In the genomic region with DNA sequence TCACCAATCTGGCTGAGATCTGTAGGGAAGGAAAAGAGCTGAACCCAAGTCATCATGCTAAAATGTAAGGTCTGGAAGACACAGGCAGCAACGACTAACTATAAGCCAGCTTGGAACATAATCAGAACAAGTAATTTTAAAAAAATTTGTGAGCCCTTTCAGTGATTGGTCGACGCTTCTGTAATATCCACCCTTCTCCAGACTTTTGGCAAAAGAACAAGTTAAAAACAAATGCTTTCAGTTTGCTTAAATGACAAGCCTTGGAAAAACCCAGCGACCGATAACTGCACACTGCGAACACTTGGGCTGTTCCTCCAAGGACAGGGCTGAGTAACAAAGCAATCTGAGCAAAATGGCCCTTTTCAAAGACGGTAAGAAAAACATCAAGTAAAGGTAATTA, we compare ENCODE assay signal across 11 cellular contexts. TPM values are rescaled to one million over a fixed set of nuclear protein-coding genes. Genes with fewer than 3 reads are reported as not detected.
DNase-seq lines count a peak whose midpoint lies in the region; ATAC-seq and TF ChIP-seq lines count a peak whose summit lies in the region.
"Had no signal": no experiment of that assay in that cellular context is flagged by ENCODE, and none has a peak within 500 bp of the region (broad histone marks: within the 10 kb centered on the region; RNA-seq: fewer than 3 reads in every experiment).

No MANE protein-coding gene starts in this region.

- TF ChIP-seq CTCF in BJ (IDR thresholded peaks at IDR 0.05; ENCODE audit: insufficient read depth, low read depth, low read length) (no peak), heart right ventricle (IDR thresholded peaks at IDR 0.05) (no peak)

- H3K4me3 ChIP-seq in BJ (ENCODE audit: low read depth, low read length), result peak overlapping the region; percentile 16
- peak overlapping the region in 5 of 10 donors; percentile 3 to 39 (median 10) for H3K4me3 ChIP-seq in heart right ventricle
- H3K4me3 ChIP-seq in skeletal muscle satellite cell (ENCODE audit: low read length), result peak overlapping the region; percentile 41

- peak; percentile 63 for DNase-seq in BJ (ENCODE audit: low read depth)
- peak; percentile 53 for DNase-seq in astrocyte of the hippocampus (ENCODE audit: low read depth, low spot score)
- no peak for DNase-seq in heart right ventricle
- no peak for DNase-seq in iPS-NIHi11 (ENCODE audit: low spot score)
- DNase-seq in SHP77 (lab: John Stamatoyannopoulos, UW), result no peak
- no peak for DNase-seq in activated CD4-positive, alpha-beta T cell treated with anti-CD3 and anti-CD28 coated beads, Interleukin-2, amount 50 U/mL, for 1 hour
- DNase-seq: activated gamma-delta T cell treated with Interleukin-2 at 50 U/mL for 16 hours; NCI-H2107; stimulated activated CD4-positive, alpha-beta T cell treated with anti-CD3 and anti-CD28 coated beads, Interleukin-1b, Interleukin-23, amount 100 ng/mL, for 48 hours had no signal

- H3K27ac ChIP-seq in heart right ventricle, result peak overlapping the region; percentile 2 to 70 (median 54)

- H3K9me3 ChIP-seq in heart right ventricle, result peaks cover 0 to 5% (median 0%) of the 10 kb centered on the region in 11 donors
- no peaks in the 10 kb centered on the region for H3K9me3 ChIP-seq in skeletal muscle satellite cell (replicated peaks; ENCODE audit: low read length)

- H3K27me3 ChIP-seq in BJ (ENCODE audit: control insufficient read depth, insufficient read depth, low read length) (peaks cover 2% of the 10 kb centered on the region), heart right ventricle (no peaks in the 10 kb centered on the region), skeletal muscle satellite cell (ENCODE audit: control insufficient read depth, insufficient read depth, low read length) (peaks cover 26% of the 10 kb centered on the region)

- H3K9ac ChIP-seq in skeletal muscle satellite cell (ENCODE audit: low read depth, low read length), result no peak overlapping the region

- H3K4me1 ChIP-seq in heart right ventricle (peaks cover 0 to 52% (median 10%) of the 10 kb centered on the region in 9 donors), skeletal muscle satellite cell (ENCODE audit: control insufficient read depth, insufficient read depth, low read length) (peaks cover 12% of the 10 kb centered on the region)

- H3K36me3 ChIP-seq in BJ (ENCODE audit: control insufficient read depth, insufficient read depth, low read length) (no peaks in the 10 kb centered on the region), heart right ventricle (no peaks in the 10 kb centered on the region), skeletal muscle satellite cell (ENCODE audit: insufficient read depth, low read length) (no peaks in the 10 kb centered on the region)

- CTCF ChIA-PET in BJ (lab: Yijun Ruan, JAX), result interaction anchor here (1.5 kb wide), 1 partner anchor 61 kb away, joined by 4 read pairs; no protein-coding TSS in a partner anchor

- POLR2A ChIA-PET in BJ (lab: Charles Lee), result no interaction called here

- H3K4me2 ChIP-seq in skeletal muscle satellite cell (ENCODE audit: low read length), result peak overlapping the region; percentile 64

- ATAC-seq in heart right ventricle, result peak; percentile 28 to 74 (median 62)
- ATAC-seq in HG03469 (IDR thresholded peaks at IDR 0.05; ENCODE audit: unreplicated experiment), result no peak

- WGBS in heart right ventricle, 2 donors, result 59 to 76% methylated on average over 7 of the region's 7 CpGs

- intact Hi-C loops in heart right ventricle (cut with DNase I), result loop anchor here in 1 of 10 donors (5.0 to 10.0 kb wide), 2 partner anchors 52 to 205 kb away; no protein-coding TSS in a partner anchor

RNA-seq across cellular contexts. Expression of gene PCSK6, which starts 49.6 kb away (rescaled TPM):
- 0.29 and 0.42 TPM in 2 replicates for polyA plus RNA-seq in BJ (2011; rRNA removed)
- 0.81 and 2.4 TPM in 2 replicates for polyA minus RNA-seq in BJ (2011; rRNA and poly(A)+ RNA removed)
- 10 to 100 TPM; 12.9 to 34.0 (median 24.7) TPM for total RNA-seq in heart right ventricle
- 10 to 100 TPM in 1 of 2 donors, 1 to 10 TPM in 1; 4.6 to 10.3 TPM for polyA plus RNA-seq in heart right ventricle
- total RNA-seq in skeletal muscle satellite cell (2012; rRNA removed), result 0.44 and 2.0 TPM in 2 replicates

Comparison
In these comparisons a context has a peak if more than half of its experiments do, and no peak if none do; other contexts are left out.
1. DNase-seq: peak in BJ (single experiment) and astrocyte of the hippocampus (single experiment); none in heart right ventricle (0 of 2), iPS-NIHi11 (single experiment), SHP77 (0 of 2) and activated CD4-positive, alpha-beta T cell treated with anti-CD3 and anti-CD28 coated beads, Interleukin-2, amount 50 U/mL, for 1 hour (single experiment).